In the genomic region with DNA sequence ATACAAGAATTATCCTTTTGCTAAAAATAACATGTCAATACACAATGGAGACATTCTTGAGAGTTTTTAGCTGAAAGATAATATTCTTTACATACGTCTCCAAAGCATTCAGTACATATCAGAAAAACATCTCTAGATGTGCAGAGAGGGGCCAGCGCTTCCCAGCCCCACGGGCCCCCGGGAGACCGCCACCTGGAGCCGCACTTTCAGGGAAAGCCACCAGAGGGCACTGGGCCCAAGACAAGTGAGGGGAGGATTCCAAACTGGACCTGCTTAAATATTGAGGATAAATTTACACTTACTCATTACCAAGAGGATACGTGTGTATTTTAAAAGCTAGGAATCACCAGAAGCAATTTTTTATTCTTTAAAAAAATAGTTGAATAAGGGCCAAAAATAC, we compare ENCODE assay signal across 10 cellular contexts.
DNase-seq lines count a peak whose midpoint lies in the region; ATAC-seq, FAIRE-seq and TF ChIP-seq lines count a peak whose summit lies in the region.
"Had no signal": no experiment of that assay in that cellular context is flagged by ENCODE, and none has a peak within 500 bp of the region (broad histone marks: within the 10 kb centered on the region; RNA-seq: fewer than 3 reads in every experiment).

No MANE protein-coding gene starts in this region.

- no peak for TF ChIP-seq POLR2A in sigmoid colon (IDR thresholded peaks at IDR 0.05)

- BruUV-seq in Panc1 (replicated peaks; lab: Mats Ljungman, UMichigan), result no TSS peak

- H3K27ac ChIP-seq in Panc1 (ENCODE audit: low read length), result no peak overlapping the region
- no peak overlapping the region for H3K27ac ChIP-seq in kidney (ENCODE audit: low read depth in 2 of 2, low read length in 2 of 2)
- no peak overlapping the region for H3K27ac ChIP-seq in sigmoid colon
- H3K27ac ChIP-seq: esophagus muscularis mucosa had no signal

- H3K36me3 ChIP-seq in Panc1 (ENCODE audit: control insufficient read depth, insufficient read depth, low read length) (no peaks in the 10 kb centered on the region), kidney (ENCODE audit: control insufficient read depth in 1 of 2, insufficient read depth in 2 of 2, low read length in 2 of 2) (no peaks in the 10 kb centered on the region), sigmoid colon (no peaks in the 10 kb centered on the region)
- H3K36me3 ChIP-seq: esophagus muscularis mucosa had no signal

- H3K27me3 ChIP-seq in Panc1 (ENCODE audit: control insufficient read depth, insufficient read depth, low read length) (peaks cover 14% of the 10 kb centered on the region), sigmoid colon (no peaks in the 10 kb centered on the region)

- ATAC-seq in Panc1 (peak; percentile 67; the same call in 1 of the 2 replicates), GM21367 (IDR thresholded peaks at IDR 0.05; ENCODE audit: unreplicated experiment) (no peak), HG03521 (IDR thresholded peaks at IDR 0.05; ENCODE audit: unreplicated experiment) (no peak)

- 28 to 34% methylated on average over 7 of the region's 7 CpGs for WGBS in sigmoid colon, 2 donors

- no peaks in the 10 kb centered on the region for H3K9me3 ChIP-seq in Panc1 (ENCODE audit: control insufficient read depth, insufficient read depth, low read depth, low read length)
- no peaks in the 10 kb centered on the region for H3K9me3 ChIP-seq in kidney (ENCODE audit: control insufficient read depth in 1 of 2, low read length in 2 of 2)
- H3K9me3 ChIP-seq in sigmoid colon, result no peaks in the 10 kb centered on the region
- H3K9me3 ChIP-seq: esophagus muscularis mucosa had no signal

- no peaks in the 10 kb centered on the region for H3K4me1 ChIP-seq in Panc1 (ENCODE audit: control insufficient read depth, insufficient read depth, low read length)
- no peaks in the 10 kb centered on the region for H3K4me1 ChIP-seq in kidney (ENCODE audit: control insufficient read depth in 1 of 2, insufficient read depth in 1 of 2, low read depth in 1 of 2, low read length in 2 of 2)
- H3K4me1 ChIP-seq in sigmoid colon, result no peaks in the 10 kb centered on the region
- H3K4me1 ChIP-seq: esophagus muscularis mucosa had no signal

- DNase-seq in D721Med (ENCODE audit: insufficient read length, low spot score), result no peak
- no peak for DNase-seq in GM13977 (ENCODE audit: low spot score)
- no peak for DNase-seq in Panc1 (ENCODE audit: low read depth, low spot score)
- DNase-seq in kidney, result no peak
- DNase-seq in sigmoid colon, result no peak
- DNase-seq in stimulated activated CD4-positive, alpha-beta T cell treated with anti-CD3 and anti-CD28 coated beads, Interleukin-4, amount 100 ng/mL, for 24 hours, result no peak
- DNase-seq: activated gamma-delta T cell treated with Interleukin-2 at 50 U/mL for 16 hours had no signal

- TF ChIP-seq EP300 in sigmoid colon (IDR thresholded peaks at IDR 0.05), result no peak

- CTCF ChIA-PET in Panc1 (lab: Charles Lee), result interaction anchor here (0.6 to 0.9 kb wide), 3 partner anchors 95 to 725 kb away, joined by 3 read pairs; no protein-coding TSS in a partner anchor

- no peak overlapping the region for H3K9ac ChIP-seq in kidney (ENCODE audit: low read length in 2 of 2)

- POLR2A ChIA-PET in Panc1 (lab: Charles Lee), result no interaction called here

- intact Hi-C loops in Panc1 (cut with micrococcal nuclease; ENCODE audit: unreplicated experiment) (no loop called here), kidney (cut with DNase I) (no loop called here), sigmoid colon (cut with DNase I) (no loop called here)

- no peak for FAIRE-seq in D721Med (lab: Jason Lieb, UNC)
- no peak for FAIRE-seq in kidney (lab: Jason Lieb, UNC)

- H3K4me3 ChIP-seq in Panc1 (ENCODE audit: low read depth in 2 of 2, low read length in 2 of 2), result no peak overlapping the region
- H3K4me3 ChIP-seq in kidney (ENCODE audit: low read length in 2 of 2), result no peak overlapping the region
- H3K4me3 ChIP-seq in sigmoid colon, result no peak overlapping the region
- H3K4me3 ChIP-seq: esophagus muscularis mucosa had no signal

- TF ChIP-seq CTCF in D721Med (IDR thresholded peaks at IDR 0.05; ENCODE audit: insufficient read depth, missing control alignments), result peak; percentile 29
- peak; percentile 30 for TF ChIP-seq CTCF in GM13977 (IDR thresholded peaks at IDR 0.05; ENCODE audit: extremely low read depth, insufficient read depth, missing control alignments)
- peak; percentile 92 for TF ChIP-seq CTCF in Panc1 (IDR thresholded peaks at IDR 0.05)
- peak; percentile 5 for TF ChIP-seq CTCF in kidney (IDR thresholded peaks at IDR 0.05; ENCODE audit: borderline replicate concordance, extremely low read depth, insufficient read depth)
- no peak for TF ChIP-seq CTCF in sigmoid colon (IDR thresholded peaks at IDR 0.05)

- in situ Hi-C loops in GM13977 (cut with MboI; ENCODE audit: low pct_unique_long_range_greater_than_20kb, low sequenced_read_pairs, unreplicated experiment), result no loop called here
- in situ Hi-C loops in Panc1 (cut with HindIII; ENCODE audit: low pct_unique_long_range_greater_than_20kb, low sequenced_read_pairs), result no loop called here

Comparison
In these comparisons a context has a peak if more than half of its experiments do, and no peak if none do; other contexts are left out.
1. CTCF ChIP-seq: peak in D721Med (single experiment), GM13977 (single experiment), Panc1 (single experiment) and kidney (single experiment); none in sigmoid colon (0 of 4).